1 cellular context compared by ENCODE assay signal in the genomic region with DNA sequence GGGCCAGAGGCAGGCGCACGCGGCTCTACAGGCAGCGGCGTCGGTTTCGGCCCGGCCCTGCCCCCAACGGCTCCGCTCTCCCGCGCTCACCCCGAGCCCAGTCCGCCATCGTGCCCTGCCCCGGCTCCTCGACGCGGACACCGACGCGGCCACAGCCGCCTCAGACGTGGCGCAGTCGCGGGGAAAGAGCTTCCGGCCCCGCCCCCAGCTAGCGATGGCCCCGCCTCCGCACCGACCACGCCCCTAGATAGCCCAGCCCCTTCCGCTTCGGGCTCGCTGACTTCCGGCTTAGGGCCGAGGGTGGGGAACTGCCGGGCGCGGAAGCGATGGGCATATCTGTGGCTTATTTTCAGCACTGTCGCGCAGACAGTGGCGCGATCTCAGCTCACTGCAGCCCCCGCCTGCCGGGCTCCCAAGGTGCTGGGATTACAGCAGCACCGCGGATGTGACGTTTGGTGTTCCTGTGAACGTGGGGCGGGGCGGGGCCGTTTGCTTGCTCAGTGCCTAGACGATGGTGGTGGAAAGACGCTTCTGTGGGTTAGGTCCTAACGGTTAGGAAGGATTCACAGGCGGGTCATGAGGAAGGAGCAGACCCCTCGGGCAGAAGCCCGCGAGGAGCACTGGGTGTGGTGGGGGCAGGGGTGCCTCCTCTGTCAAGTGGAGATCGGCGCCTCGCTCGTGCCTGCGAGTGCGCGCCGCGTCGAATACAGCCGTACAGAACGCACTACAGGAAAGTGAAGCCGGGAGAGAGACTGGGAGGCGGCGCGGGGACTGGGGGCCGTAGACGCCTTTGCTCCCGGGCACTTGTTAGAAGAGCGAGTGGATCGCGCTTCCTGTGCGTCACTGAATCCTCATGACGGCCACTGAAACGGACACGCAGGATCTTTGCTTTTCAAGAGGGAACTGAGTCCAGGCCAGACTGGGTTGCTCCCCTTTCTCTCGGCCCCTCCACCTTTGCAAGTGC.
TF ChIP-seq lines count a peak whose summit lies in the region.

A gene with protein sequence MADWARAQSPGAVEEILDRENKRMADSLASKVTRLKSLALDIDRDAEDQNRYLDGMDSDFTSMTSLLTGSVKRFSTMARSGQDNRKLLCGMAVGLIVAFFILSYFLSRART (minus strand): TSS at position 187 of the 964 bp plus-strand sequence. CDS start 78 bp downstream, at position 109.
A gene (plus strand): TSS at position 496 of the 964 bp plus-strand sequence. CDS start 1,147 bp downstream, outside the sequence.

TF ChIP-seq in GM12878, 131 proteins besides CTCF, POLR2A, EP300 and RAD21 (continued from another document and continues in another):
- TF ChIP-seq, protein P1, sequence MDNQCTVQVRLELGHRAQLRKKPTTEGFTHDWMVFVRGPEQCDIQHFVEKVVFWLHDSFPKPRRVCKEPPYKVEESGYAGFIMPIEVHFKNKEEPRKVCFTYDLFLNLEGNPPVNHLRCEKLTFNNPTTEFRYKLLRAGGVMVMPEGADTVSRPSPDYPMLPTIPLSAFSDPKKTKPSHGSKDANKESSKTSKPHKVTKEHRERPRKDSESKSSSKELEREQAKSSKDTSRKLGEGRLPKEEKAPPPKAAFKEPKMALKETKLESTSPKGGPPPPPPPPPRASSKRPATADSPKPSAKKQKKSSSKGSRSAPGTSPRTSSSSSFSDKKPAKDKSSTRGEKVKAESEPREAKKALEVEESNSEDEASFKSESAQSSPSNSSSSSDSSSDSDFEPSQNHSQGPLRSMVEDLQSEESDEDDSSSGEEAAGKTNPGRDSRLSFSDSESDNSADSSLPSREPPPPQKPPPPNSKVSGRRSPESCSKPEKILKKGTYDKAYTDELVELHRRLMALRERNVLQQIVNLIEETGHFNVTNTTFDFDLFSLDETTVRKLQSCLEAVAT (IDR thresholded peaks at IDR 0.05), result peak; percentile 68
- TF ChIP-seq EED (IDR thresholded peaks at IDR 0.05; ENCODE audit: low read depth), result no peak
- no peak for TF ChIP-seq EZH2 (IDR thresholded peaks at IDR 0.05; ENCODE audit: borderline replicate concordance, control insufficient read depth, low read depth, low read length)
- peak; percentile 59 for TF ChIP-seq HCFC1 (IDR thresholded peaks at IDR 0.05; ENCODE audit: low read length)
- TF ChIP-seq, protein P2, sequence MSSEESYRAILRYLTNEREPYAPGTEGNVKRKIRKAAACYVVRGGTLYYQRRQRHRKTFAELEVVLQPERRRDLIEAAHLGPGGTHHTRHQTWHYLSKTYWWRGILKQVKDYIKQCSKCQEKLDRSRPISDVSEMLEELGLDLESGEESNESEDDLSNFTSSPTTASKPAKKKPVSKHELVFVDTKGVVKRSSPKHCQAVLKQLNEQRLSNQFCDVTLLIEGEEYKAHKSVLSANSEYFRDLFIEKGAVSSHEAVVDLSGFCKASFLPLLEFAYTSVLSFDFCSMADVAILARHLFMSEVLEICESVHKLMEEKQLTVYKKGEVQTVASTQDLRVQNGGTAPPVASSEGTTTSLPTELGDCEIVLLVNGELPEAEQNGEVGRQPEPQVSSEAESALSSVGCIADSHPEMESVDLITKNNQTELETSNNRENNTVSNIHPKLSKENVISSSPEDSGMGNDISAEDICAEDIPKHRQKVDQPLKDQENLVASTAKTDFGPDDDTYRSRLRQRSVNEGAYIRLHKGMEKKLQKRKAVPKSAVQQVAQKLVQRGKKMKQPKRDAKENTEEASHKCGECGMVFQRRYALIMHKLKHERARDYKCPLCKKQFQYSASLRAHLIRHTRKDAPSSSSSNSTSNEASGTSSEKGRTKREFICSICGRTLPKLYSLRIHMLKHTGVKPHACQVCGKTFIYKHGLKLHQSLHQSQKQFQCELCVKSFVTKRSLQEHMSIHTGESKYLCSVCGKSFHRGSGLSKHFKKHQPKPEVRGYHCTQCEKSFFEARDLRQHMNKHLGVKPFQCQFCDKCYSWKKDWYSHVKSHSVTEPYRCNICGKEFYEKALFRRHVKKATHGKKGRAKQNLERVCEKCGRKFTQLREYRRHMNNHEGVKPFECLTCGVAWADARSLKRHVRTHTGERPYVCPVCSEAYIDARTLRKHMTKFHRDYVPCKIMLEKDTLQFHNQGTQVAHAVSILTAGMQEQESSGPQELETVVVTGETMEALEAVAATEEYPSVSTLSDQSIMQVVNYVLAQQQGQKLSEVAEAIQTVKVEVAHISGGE (CRISPR knock-in tag; IDR thresholded peaks at IDR 0.05), result peak; percentile 80
- TF ChIP-seq RUNX3 (IDR thresholded peaks at IDR 0.05; ENCODE audit: low read length), result peak; percentile 75
- TF ChIP-seq, protein P3, sequence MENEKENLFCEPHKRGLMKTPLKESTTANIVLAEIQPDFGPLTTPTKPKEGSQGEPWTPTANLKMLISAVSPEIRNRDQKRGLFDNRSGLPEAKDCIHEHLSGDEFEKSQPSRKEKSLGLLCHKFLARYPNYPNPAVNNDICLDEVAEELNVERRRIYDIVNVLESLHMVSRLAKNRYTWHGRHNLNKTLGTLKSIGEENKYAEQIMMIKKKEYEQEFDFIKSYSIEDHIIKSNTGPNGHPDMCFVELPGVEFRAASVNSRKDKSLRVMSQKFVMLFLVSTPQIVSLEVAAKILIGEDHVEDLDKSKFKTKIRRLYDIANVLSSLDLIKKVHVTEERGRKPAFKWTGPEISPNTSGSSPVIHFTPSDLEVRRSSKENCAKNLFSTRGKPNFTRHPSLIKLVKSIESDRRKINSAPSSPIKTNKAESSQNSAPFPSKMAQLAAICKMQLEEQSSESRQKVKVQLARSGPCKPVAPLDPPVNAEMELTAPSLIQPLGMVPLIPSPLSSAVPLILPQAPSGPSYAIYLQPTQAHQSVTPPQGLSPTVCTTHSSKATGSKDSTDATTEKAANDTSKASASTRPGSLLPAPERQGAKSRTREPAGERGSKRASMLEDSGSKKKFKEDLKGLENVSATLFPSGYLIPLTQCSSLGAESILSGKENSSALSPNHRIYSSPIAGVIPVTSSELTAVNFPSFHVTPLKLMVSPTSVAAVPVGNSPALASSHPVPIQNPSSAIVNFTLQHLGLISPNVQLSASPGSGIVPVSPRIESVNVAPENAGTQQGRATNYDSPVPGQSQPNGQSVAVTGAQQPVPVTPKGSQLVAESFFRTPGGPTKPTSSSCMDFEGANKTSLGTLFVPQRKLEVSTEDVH (IDR thresholded peaks at IDR 0.05; ENCODE audit: low read depth, partially characterized antibody), result peak; percentile 86
- TF ChIP-seq LARP7 (IDR thresholded peaks at IDR 0.05), result peak; percentile 62
- TF ChIP-seq GATAD2B (conservative IDR thresholded peaks at IDR 0.05; ENCODE audit: low read depth), result peak; percentile 61; the same call in 1 of the 2 replicates
- TF ChIP-seq, protein P4, sequence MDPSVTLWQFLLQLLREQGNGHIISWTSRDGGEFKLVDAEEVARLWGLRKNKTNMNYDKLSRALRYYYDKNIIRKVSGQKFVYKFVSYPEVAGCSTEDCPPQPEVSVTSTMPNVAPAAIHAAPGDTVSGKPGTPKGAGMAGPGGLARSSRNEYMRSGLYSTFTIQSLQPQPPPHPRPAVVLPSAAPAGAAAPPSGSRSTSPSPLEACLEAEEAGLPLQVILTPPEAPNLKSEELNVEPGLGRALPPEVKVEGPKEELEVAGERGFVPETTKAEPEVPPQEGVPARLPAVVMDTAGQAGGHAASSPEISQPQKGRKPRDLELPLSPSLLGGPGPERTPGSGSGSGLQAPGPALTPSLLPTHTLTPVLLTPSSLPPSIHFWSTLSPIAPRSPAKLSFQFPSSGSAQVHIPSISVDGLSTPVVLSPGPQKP (IDR thresholded peaks at IDR 0.05; ENCODE audit: low read depth, low read length), result peak; percentile 76
- peak; percentile 62 for TF ChIP-seq SP1 (IDR thresholded peaks at IDR 0.05; ENCODE audit: low read depth, low read length)
- TF ChIP-seq SREBF2 (IDR thresholded peaks at IDR 0.05; ENCODE audit: low read length), result peak; percentile 68
- TF ChIP-seq, protein P5, sequence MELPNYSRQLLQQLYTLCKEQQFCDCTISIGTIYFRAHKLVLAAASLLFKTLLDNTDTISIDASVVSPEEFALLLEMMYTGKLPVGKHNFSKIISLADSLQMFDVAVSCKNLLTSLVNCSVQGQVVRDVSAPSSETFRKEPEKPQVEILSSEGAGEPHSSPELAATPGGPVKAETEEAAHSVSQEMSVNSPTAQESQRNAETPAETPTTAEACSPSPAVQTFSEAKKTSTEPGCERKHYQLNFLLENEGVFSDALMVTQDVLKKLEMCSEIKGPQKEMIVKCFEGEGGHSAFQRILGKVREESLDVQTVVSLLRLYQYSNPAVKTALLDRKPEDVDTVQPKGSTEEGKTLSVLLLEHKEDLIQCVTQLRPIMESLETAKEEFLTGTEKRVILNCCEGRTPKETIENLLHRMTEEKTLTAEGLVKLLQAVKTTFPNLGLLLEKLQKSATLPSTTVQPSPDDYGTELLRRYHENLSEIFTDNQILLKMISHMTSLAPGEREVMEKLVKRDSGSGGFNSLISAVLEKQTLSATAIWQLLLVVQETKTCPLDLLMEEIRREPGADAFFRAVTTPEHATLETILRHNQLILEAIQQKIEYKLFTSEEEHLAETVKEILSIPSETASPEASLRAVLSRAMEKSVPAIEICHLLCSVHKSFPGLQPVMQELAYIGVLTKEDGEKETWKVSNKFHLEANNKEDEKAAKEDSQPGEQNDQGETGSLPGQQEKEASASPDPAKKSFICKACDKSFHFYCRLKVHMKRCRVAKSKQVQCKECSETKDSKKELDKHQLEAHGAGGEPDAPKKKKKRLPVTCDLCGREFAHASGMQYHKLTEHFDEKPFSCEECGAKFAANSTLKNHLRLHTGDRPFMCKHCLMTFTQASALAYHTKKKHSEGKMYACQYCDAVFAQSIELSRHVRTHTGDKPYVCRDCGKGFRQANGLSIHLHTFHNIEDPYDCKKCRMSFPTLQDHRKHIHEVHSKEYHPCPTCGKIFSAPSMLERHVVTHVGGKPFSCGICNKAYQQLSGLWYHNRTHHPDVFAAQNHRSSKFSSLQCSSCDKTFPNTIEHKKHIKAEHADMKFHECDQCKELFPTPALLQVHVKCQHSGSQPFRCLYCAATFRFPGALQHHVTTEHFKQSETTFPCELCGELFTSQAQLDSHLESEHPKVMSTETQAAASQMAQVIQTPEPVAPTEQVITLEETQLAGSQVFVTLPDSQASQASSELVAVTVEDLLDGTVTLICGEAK (IDR thresholded peaks at IDR 0.05; ENCODE audit: borderline replicate concordance), result peak; percentile 93
- no peak for TF ChIP-seq MTA3 (IDR thresholded peaks at IDR 0.05; ENCODE audit: borderline replicate concordance, low read length)
- TF ChIP-seq NBN (IDR thresholded peaks at IDR 0.05), result peak; percentile 94
- peak; percentile 50; the same call in 1 of the 2 replicates for TF ChIP-seq SREBF1 (IDR thresholded peaks at IDR 0.05; ENCODE audit: low read length)
- TF ChIP-seq ATF7 (IDR thresholded peaks at IDR 0.05; ENCODE audit: low read depth), result peak; percentile 63
- peak; percentile 94 for TF ChIP-seq HDGF (IDR thresholded peaks at IDR 0.05)
- peak; percentile 65 for TF ChIP-seq NR2F1 (conservative IDR thresholded peaks at IDR 0.05)
- TF ChIP-seq, protein P6, sequence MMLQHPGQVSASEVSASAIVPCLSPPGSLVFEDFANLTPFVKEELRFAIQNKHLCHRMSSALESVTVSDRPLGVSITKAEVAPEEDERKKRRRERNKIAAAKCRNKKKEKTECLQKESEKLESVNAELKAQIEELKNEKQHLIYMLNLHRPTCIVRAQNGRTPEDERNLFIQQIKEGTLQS (IDR thresholded peaks at IDR 0.05; ENCODE audit: borderline replicate concordance, extremely low read depth, low read depth, low read length), result peak; percentile 77; the same call in 1 of the 2 replicates
- peak; percentile 61 for TF ChIP-seq MXI1 (IDR thresholded peaks at IDR 0.05; ENCODE audit: low read depth, low read length)
- TF ChIP-seq, protein P7, sequence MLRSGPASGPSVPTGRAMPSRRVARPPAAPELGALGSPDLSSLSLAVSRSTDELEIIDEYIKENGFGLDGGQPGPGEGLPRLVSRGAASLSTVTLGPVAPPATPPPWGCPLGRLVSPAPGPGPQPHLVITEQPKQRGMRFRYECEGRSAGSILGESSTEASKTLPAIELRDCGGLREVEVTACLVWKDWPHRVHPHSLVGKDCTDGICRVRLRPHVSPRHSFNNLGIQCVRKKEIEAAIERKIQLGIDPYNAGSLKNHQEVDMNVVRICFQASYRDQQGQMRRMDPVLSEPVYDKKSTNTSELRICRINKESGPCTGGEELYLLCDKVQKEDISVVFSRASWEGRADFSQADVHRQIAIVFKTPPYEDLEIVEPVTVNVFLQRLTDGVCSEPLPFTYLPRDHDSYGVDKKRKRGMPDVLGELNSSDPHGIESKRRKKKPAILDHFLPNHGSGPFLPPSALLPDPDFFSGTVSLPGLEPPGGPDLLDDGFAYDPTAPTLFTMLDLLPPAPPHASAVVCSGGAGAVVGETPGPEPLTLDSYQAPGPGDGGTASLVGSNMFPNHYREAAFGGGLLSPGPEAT (IDR thresholded peaks at IDR 0.05; ENCODE audit: low read depth), result 0 out of 2 replicates have a peak, but pooled peaks have one; percentile 10
- TF ChIP-seq CREM (IDR thresholded peaks at IDR 0.05; ENCODE audit: low read depth), result peak; percentile 94
- TF ChIP-seq TCF12 (IDR thresholded peaks at IDR 0.05; ENCODE audit: low read depth, low read length), result no peak
- TF ChIP-seq, protein P8, sequence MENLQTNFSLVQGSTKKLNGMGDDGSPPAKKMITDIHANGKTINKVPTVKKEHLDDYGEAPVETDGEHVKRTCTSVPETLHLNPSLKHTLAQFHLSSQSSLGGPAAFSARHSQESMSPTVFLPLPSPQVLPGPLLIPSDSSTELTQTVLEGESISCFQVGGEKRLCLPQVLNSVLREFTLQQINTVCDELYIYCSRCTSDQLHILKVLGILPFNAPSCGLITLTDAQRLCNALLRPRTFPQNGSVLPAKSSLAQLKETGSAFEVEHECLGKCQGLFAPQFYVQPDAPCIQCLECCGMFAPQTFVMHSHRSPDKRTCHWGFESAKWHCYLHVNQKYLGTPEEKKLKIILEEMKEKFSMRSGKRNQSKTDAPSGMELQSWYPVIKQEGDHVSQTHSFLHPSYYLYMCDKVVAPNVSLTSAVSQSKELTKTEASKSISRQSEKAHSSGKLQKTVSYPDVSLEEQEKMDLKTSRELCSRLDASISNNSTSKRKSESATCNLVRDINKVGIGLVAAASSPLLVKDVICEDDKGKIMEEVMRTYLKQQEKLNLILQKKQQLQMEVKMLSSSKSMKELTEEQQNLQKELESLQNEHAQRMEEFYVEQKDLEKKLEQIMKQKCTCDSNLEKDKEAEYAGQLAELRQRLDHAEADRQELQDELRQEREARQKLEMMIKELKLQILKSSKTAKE (IDR thresholded peaks at IDR 0.05; ENCODE audit: low read depth, poor library complexity, severe bottlenecking), result no peak
- TF ChIP-seq BACH1 (IDR thresholded peaks at IDR 0.05; ENCODE audit: borderline replicate concordance), result 0 out of 2 replicates have a peak, but pooled peaks have one; percentile 46
- TF ChIP-seq, protein P9, sequence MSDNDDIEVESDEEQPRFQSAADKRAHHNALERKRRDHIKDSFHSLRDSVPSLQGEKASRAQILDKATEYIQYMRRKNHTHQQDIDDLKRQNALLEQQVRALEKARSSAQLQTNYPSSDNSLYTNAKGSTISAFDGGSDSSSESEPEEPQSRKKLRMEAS (IDR thresholded peaks at IDR 0.05; ENCODE audit: low read depth, low read length), result 0 out of 2 replicates have a peak, but pooled peaks have one; percentile 80
- TF ChIP-seq, protein P10, sequence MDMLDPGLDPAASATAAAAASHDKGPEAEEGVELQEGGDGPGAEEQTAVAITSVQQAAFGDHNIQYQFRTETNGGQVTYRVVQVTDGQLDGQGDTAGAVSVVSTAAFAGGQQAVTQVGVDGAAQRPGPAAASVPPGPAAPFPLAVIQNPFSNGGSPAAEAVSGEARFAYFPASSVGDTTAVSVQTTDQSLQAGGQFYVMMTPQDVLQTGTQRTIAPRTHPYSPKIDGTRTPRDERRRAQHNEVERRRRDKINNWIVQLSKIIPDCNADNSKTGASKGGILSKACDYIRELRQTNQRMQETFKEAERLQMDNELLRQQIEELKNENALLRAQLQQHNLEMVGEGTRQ (IDR thresholded peaks at IDR 0.05; ENCODE audit: borderline replicate concordance, low read depth, low read length), result no peak
- no peak for TF ChIP-seq PAX8 (IDR thresholded peaks at IDR 0.05)
- 0 out of 2 replicates have a peak, but pooled peaks have one; percentile 42 for TF ChIP-seq SIN3A (IDR thresholded peaks at IDR 0.05; ENCODE audit: low read depth, low read length)
- TF ChIP-seq CREB1 (IDR thresholded peaks at IDR 0.05; ENCODE audit: low read depth), result peak; percentile 94
- peak; percentile 17; the same call in 1 of the 2 replicates for TF ChIP-seq CHD2 (IDR thresholded peaks at IDR 0.05; ENCODE audit: borderline replicate concordance, low read depth, low read length)
- peak; percentile 22 for TF ChIP-seq SMARCA5 (IDR thresholded peaks at IDR 0.05)
